Comparison of ENCODE assay signal across 1 cellular context in genomic region chr20:33282991-33283555, GRCh38.
TF ChIP-seq lines count a peak whose summit lies in the region.

A gene with protein sequence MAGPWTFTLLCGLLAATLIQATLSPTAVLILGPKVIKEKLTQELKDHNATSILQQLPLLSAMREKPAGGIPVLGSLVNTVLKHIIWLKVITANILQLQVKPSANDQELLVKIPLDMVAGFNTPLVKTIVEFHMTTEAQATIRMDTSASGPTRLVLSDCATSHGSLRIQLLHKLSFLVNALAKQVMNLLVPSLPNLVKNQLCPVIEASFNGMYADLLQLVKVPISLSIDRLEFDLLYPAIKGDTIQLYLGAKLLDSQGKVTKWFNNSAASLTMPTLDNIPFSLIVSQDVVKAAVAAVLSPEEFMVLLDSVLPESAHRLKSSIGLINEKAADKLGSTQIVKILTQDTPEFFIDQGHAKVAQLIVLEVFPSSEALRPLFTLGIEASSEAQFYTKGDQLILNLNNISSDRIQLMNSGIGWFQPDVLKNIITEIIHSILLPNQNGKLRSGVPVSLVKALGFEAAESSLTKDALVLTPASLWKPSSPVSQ (plus strand): TSS chr20:33283214. CDS start chr20:33286074, 2,860 bp downstream.

TF ChIP-seq in HepG2, 621 proteins besides CTCF, POLR2A, EP300 and RAD21 (continued from another document and continues in another):
- TF ChIP-seq, protein P1, sequence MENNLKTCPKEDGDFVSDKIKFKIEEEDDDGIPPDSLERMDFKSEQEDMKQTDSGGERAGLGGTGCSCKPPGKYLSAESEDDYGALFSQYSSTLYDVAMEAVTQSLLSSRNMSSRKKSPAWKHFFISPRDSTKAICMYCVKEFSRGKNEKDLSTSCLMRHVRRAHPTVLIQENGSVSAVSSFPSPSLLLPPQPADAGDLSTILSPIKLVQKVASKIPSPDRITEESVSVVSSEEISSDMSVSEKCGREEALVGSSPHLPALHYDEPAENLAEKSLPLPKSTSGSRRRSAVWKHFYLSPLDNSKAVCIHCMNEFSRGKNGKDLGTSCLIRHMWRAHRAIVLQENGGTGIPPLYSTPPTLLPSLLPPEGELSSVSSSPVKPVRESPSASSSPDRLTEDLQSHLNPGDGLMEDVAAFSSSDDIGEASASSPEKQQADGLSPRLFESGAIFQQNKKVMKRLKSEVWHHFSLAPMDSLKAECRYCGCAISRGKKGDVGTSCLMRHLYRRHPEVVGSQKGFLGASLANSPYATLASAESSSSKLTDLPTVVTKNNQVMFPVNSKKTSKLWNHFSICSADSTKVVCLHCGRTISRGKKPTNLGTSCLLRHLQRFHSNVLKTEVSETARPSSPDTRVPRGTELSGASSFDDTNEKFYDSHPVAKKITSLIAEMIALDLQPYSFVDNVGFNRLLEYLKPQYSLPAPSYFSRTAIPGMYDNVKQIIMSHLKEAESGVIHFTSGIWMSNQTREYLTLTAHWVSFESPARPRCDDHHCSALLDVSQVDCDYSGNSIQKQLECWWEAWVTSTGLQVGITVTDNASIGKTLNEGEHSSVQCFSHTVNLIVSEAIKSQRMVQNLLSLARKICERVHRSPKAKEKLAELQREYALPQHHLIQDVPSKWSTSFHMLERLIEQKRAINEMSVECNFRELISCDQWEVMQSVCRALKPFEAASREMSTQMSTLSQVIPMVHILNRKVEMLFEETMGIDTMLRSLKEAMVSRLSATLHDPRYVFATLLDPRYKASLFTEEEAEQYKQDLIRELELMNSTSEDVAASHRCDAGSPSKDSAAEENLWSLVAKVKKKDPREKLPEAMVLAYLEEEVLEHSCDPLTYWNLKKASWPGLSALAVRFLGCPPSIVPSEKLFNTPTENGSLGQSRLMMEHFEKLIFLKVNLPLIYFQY (CRISPR knock-in tag; IDR thresholded peaks at IDR 0.05; ENCODE audit: borderline replicate concordance) = peak; percentile 44; the same call in 1 of the 2 replicates
- no peak for TF ChIP-seq PHF20 (CRISPR knock-in tag; IDR thresholded peaks at IDR 0.05)
- TF ChIP-seq REPIN1 (CRISPR knock-in tag; IDR thresholded peaks at IDR 0.05; ENCODE audit: borderline replicate concordance, low read depth) = peak; percentile 34; the same call in 1 of the 2 replicates
- no peak for TF ChIP-seq ZNF850 (CRISPR knock-in tag; conservative IDR thresholded peaks at IDR 0.05)
- no peak for TF ChIP-seq ZNF17 (CRISPR knock-in tag; IDR thresholded peaks at IDR 0.05)
- no peak for TF ChIP-seq ZNF572 (CRISPR knock-in tag; IDR thresholded peaks at IDR 0.05)
- peak; percentile 57; the same call in 1 of the 2 replicates for TF ChIP-seq ZNF205 (CRISPR knock-in tag; IDR thresholded peaks at IDR 0.05)
- TF ChIP-seq IRF2 (CRISPR knock-in tag; IDR thresholded peaks at IDR 0.05) = peak; percentile 35; the same call in 1 of the 2 replicates
- TF ChIP-seq TARDBP (CRISPR knock-in tag; IDR thresholded peaks at IDR 0.05) = peak; percentile 63; the same call in 1 of the 2 replicates
- TF ChIP-seq PHB2 (IDR thresholded peaks at IDR 0.05; ENCODE audit: partially characterized antibody) = no peak
- TF ChIP-seq ZNF274 (CRISPR knock-in tag; IDR thresholded peaks at IDR 0.05) = no peak
- TF ChIP-seq RFXANK (CRISPR knock-in tag; IDR thresholded peaks at IDR 0.05) = no peak
- no peak for TF ChIP-seq CC2D1A (CRISPR knock-in tag; IDR thresholded peaks at IDR 0.05)
- TF ChIP-seq ZKSCAN8 (CRISPR knock-in tag; IDR thresholded peaks at IDR 0.05; ENCODE audit: borderline replicate concordance) = 0 out of 2 replicates have a peak, but pooled peaks have one; percentile 41
- TF ChIP-seq, protein P2, sequence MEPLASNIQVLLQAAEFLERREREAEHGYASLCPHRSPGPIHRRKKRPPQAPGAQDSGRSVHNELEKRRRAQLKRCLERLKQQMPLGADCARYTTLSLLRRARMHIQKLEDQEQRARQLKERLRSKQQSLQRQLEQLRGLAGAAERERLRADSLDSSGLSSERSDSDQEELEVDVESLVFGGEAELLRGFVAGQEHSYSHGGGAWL (CRISPR knock-in tag; IDR thresholded peaks at IDR 0.05) = no peak
- peak; percentile 52; the same call in 1 of the 2 replicates for TF ChIP-seq ZBTB38 (CRISPR knock-in tag; IDR thresholded peaks at IDR 0.05)
- TF ChIP-seq HNF4G (IDR thresholded peaks at IDR 0.05; ENCODE audit: borderline replicate concordance, low read depth, low read length) = no peak
- TF ChIP-seq HNF4G (CRISPR knock-in tag; IDR thresholded peaks at IDR 0.05; ENCODE audit: borderline replicate concordance, low read depth) = no peak; the same call in 1 of the 2 replicates
- TF ChIP-seq ETV5 (CRISPR knock-in tag; IDR thresholded peaks at IDR 0.05; ENCODE audit: borderline replicate concordance) = peak; percentile 39; the same call in 1 of the 2 replicates
- peak; percentile 56; the same call in 1 of the 2 replicates for TF ChIP-seq PITX1 (CRISPR knock-in tag; IDR thresholded peaks at IDR 0.05)
- no peak for TF ChIP-seq TBL1XR1 (IDR thresholded peaks at IDR 0.05; ENCODE audit: borderline replicate concordance, low read length, partially characterized antibody)
- no peak for TF ChIP-seq ZNF570 (CRISPR knock-in tag; IDR thresholded peaks at IDR 0.05; ENCODE audit: borderline replicate concordance)
- 0 out of 2 replicates have a peak, but pooled peaks have one; percentile 57 for TF ChIP-seq ZNF333 (CRISPR knock-in tag; IDR thresholded peaks at IDR 0.05; ENCODE audit: borderline replicate concordance)
- no peak for TF ChIP-seq ZNF557 (CRISPR knock-in tag; IDR thresholded peaks at IDR 0.05)
- TF ChIP-seq, protein P3, sequence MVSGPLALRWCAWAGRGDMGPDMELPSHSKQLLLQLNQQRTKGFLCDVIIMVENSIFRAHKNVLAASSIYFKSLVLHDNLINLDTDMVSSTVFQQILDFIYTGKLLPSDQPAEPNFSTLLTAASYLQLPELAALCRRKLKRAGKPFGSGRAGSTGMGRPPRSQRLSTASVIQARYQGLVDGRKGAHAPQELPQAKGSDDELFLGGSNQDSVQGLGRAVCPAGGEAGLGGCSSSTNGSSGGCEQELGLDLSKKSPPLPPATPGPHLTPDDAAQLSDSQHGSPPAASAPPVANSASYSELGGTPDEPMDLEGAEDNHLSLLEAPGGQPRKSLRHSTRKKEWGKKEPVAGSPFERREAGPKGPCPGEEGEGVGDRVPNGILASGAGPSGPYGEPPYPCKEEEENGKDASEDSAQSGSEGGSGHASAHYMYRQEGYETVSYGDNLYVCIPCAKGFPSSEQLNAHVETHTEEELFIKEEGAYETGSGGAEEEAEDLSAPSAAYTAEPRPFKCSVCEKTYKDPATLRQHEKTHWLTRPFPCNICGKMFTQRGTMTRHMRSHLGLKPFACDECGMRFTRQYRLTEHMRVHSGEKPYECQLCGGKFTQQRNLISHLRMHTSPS (CRISPR knock-in tag; IDR thresholded peaks at IDR 0.05; ENCODE audit: low read depth) = peak; percentile 95
- TF ChIP-seq RBM39 (IDR thresholded peaks at IDR 0.05; ENCODE audit: low read depth, low read length, poor library complexity, severe bottlenecking) = no peak
- TF ChIP-seq MZF1 (CRISPR knock-in tag; IDR thresholded peaks at IDR 0.05; ENCODE audit: borderline replicate concordance) = 0 out of 2 replicates have a peak, but pooled peaks have one; percentile 38
- no peak for TF ChIP-seq SP2 (CRISPR knock-in tag; IDR thresholded peaks at IDR 0.05)
- no peak for TF ChIP-seq MXD4 (CRISPR knock-in tag; IDR thresholded peaks at IDR 0.05)
- no peak for TF ChIP-seq PHF5A (CRISPR knock-in tag; IDR thresholded peaks at IDR 0.05; ENCODE audit: low read depth, unreplicated experiment)
- TF ChIP-seq NRL (CRISPR knock-in tag; IDR thresholded peaks at IDR 0.05; ENCODE audit: borderline replicate concordance) = no peak
- TF ChIP-seq IRX3 (CRISPR knock-in tag; IDR thresholded peaks at IDR 0.05; ENCODE audit: borderline replicate concordance, low read depth) = peak; percentile 45; the same call in 1 of the 2 replicates
- TF ChIP-seq ONECUT2 (CRISPR knock-in tag; IDR thresholded peaks at IDR 0.05) = no peak
- 0 out of 2 replicates have a peak, but pooled peaks have one; percentile 6 for TF ChIP-seq ZNF644 (CRISPR knock-in tag; IDR thresholded peaks at IDR 0.05; ENCODE audit: low read depth)
- TF ChIP-seq RBM22 (optimal IDR thresholded peaks at IDR 0.05; ENCODE audit: low read length) = no peak
- TF ChIP-seq NFKBIZ (CRISPR knock-in tag; IDR thresholded peaks at IDR 0.05) = 0 out of 2 replicates have a peak, but pooled peaks have one; percentile 40
- peak; percentile 42; the same call in 1 of the 2 replicates for TF ChIP-seq ZNF335 (CRISPR knock-in tag; IDR thresholded peaks at IDR 0.05)
- TF ChIP-seq ZBTB37 (CRISPR knock-in tag; IDR thresholded peaks at IDR 0.05) = no peak
- TF ChIP-seq ZNF724P (CRISPR knock-in tag; IDR thresholded peaks at IDR 0.05; ENCODE audit: borderline replicate concordance) = no peak
- no peak for TF ChIP-seq RORA (CRISPR knock-in tag; IDR thresholded peaks at IDR 0.05)
- TF ChIP-seq AHR (CRISPR knock-in tag; IDR thresholded peaks at IDR 0.05) = peak; percentile 61; the same call in 1 of the 2 replicates
- no peak for TF ChIP-seq ZFP36L2 (CRISPR knock-in tag; IDR thresholded peaks at IDR 0.05)
- TF ChIP-seq, protein P4, sequence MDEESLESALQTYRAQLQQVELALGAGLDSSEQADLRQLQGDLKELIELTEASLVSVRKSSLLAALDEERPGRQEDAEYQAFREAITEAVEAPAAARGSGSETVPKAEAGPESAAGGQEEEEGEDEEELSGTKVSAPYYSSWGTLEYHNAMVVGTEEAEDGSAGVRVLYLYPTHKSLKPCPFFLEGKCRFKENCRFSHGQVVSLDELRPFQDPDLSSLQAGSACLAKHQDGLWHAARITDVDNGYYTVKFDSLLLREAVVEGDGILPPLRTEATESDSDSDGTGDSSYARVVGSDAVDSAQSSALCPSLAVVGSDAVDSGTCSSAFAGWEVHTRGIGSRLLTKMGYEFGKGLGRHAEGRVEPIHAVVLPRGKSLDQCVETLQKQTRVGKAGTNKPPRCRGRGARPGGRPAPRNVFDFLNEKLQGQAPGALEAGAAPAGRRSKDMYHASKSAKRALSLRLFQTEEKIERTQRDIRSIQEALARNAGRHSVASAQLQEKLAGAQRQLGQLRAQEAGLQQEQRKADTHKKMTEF (CRISPR knock-in tag; IDR thresholded peaks at IDR 0.05) = peak; percentile 68; the same call in 1 of the 2 replicates
- 0 out of 2 replicates have a peak, but pooled peaks have one; percentile 43 for TF ChIP-seq E2F5 (CRISPR knock-in tag; conservative IDR thresholded peaks at IDR 0.05)
- 0 out of 2 replicates have a peak, but pooled peaks have one; percentile 38 for TF ChIP-seq ZNF709 (CRISPR knock-in tag; IDR thresholded peaks at IDR 0.05)
- no peak for TF ChIP-seq CAMTA2 (CRISPR knock-in tag; IDR thresholded peaks at IDR 0.05; ENCODE audit: borderline replicate concordance)
- TF ChIP-seq RARA (CRISPR knock-in tag; IDR thresholded peaks at IDR 0.05) = peak; percentile 86
- TF ChIP-seq ATF2 (CRISPR knock-in tag; IDR thresholded peaks at IDR 0.05) = 0 out of 2 replicates have a peak, but pooled peaks have one; percentile 21
- 0 out of 2 replicates have a peak, but pooled peaks have one; percentile 63 for TF ChIP-seq ZBTB42 (CRISPR knock-in tag; IDR thresholded peaks at IDR 0.05)
- no peak for TF ChIP-seq ZNF780A (CRISPR knock-in tag; IDR thresholded peaks at IDR 0.05)
- TF ChIP-seq HNRNPL (IDR thresholded peaks at IDR 0.05; ENCODE audit: low read depth, low read length) = peak; percentile 58; the same call in 1 of the 2 replicates
- no peak for TF ChIP-seq BRF2 (CRISPR knock-in tag; IDR thresholded peaks at IDR 0.05)
- peak; percentile 49; the same call in 1 of the 2 replicates for TF ChIP-seq HNF4A (CRISPR knock-in tag; IDR thresholded peaks at IDR 0.05)
- TF ChIP-seq ZNF614 (CRISPR knock-in tag; IDR thresholded peaks at IDR 0.05; ENCODE audit: borderline replicate concordance) = no peak
- no peak; the same call in 1 of the 2 replicates for TF ChIP-seq ZNF550 (CRISPR knock-in tag; IDR thresholded peaks at IDR 0.05; ENCODE audit: borderline replicate concordance)
